1 cellular context compared by ENCODE assay signal in genomic region chr20:63782521-63782971, GRCh38.
TF ChIP-seq lines count a peak whose summit lies in the region.

No MANE protein-coding gene starts in this region.

TF ChIP-seq in HepG2, 621 proteins besides CTCF, POLR2A, EP300 and RAD21 (continued from another document):
- TF ChIP-seq PRDM15 (CRISPR knock-in tag; IDR thresholded peaks at IDR 0.05) (no peak), MZF1 (CRISPR knock-in tag; IDR thresholded peaks at IDR 0.05; ENCODE audit: borderline replicate concordance) (no peak), DMAP1 (CRISPR knock-in tag; IDR thresholded peaks at IDR 0.05) (no peak), ZNF563 (CRISPR knock-in tag; IDR thresholded peaks at IDR 0.05) (no peak), NR2C2 (CRISPR knock-in tag; IDR thresholded peaks at IDR 0.05; ENCODE audit: borderline replicate concordance) (0 out of 2 replicates have a peak, but pooled peaks have one; percentile 25), TMF1 (CRISPR knock-in tag; IDR thresholded peaks at IDR 0.05; ENCODE audit: low read depth) (no peak), HINFP (CRISPR knock-in tag; IDR thresholded peaks at IDR 0.05; ENCODE audit: low read depth) (0 out of 2 replicates have a peak, but pooled peaks have one; percentile 49), PHF5A (CRISPR knock-in tag; IDR thresholded peaks at IDR 0.05; ENCODE audit: low read depth, unreplicated experiment) (no peak), CREB3 (CRISPR knock-in tag; IDR thresholded peaks at IDR 0.05) (no peak), MAFK (conservative IDR thresholded peaks at IDR 0.05 in 1 of 2, IDR thresholded peaks at IDR 0.05 in 1 of 2; ENCODE audit: low read length in 2 of 2) (no peak), ZFY (CRISPR knock-in tag; IDR thresholded peaks at IDR 0.05) (no peak), EED (CRISPR knock-in tag; IDR thresholded peaks at IDR 0.05) (no peak), ZC3H13 (CRISPR knock-in tag; IDR thresholded peaks at IDR 0.05) (0 out of 2 replicates have a peak, but pooled peaks have one; percentile 27), HNRNPK (IDR thresholded peaks at IDR 0.05; ENCODE audit: low read depth, low read length, poor library complexity, severe bottlenecking) (no peak), ZNF629 (CRISPR knock-in tag; conservative IDR thresholded peaks at IDR 0.05) (no peak), ZNF646 (CRISPR knock-in tag; IDR thresholded peaks at IDR 0.05) (no peak), ZNF234 (CRISPR knock-in tag; conservative IDR thresholded peaks at IDR 0.05) (no peak), SALL2 (CRISPR knock-in tag; IDR thresholded peaks at IDR 0.05) (no peak), NR3C1 (CRISPR knock-in tag; IDR thresholded peaks at IDR 0.05) (no peak), XBP1 (CRISPR knock-in tag; IDR thresholded peaks at IDR 0.05) (no peak), ZKSCAN5 (CRISPR knock-in tag; IDR thresholded peaks at IDR 0.05) (no peak), ZNF770 (CRISPR knock-in tag; IDR thresholded peaks at IDR 0.05) (0 out of 2 replicates have a peak, but pooled peaks have one; percentile 13), HOXD1 (CRISPR knock-in tag; IDR thresholded peaks at IDR 0.05) (no peak), ZMYM4 (CRISPR knock-in tag; IDR thresholded peaks at IDR 0.05) (no peak), NR2F6 (IDR thresholded peaks at IDR 0.05) (no peak), NR2F6 (CRISPR knock-in tag; IDR thresholded peaks at IDR 0.05) (no peak)
